ENCODE assay signal across 19 cellular contexts in the genomic region with DNA sequence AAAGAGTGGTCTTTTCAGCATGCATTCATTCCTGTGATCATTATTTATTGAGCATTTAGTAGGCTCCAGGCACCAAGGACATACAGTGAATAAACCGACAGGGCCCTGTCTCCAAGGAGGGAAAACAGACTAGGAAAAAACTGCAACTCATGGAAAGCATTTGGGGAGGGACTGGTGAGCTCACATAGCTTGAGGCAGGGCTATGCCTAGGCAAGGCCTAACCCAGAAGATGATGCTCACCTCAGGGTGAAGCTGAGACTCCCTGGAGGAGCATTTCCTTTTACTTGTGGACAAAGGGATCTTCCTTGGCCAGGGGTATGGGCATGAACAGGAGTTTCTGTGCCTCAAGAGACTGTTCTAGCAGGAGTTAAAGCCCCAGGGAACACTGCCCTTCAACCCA. TPM values are rescaled to one million over a fixed set of nuclear protein-coding genes. Genes with fewer than 3 reads are reported as not detected.
A peak's percentile ranks its signal among the peaks of the same experiment; 100 is the strongest.
DNase-seq lines count a peak whose midpoint lies in the region; FAIRE-seq and TF ChIP-seq lines count a peak whose summit lies in the region.
"Had no signal": no experiment of that assay in that cellular context is flagged by ENCODE, and none has a peak within 500 bp of the region (broad histone marks: within the 10 kb centered on the region; RNA-seq: fewer than 3 reads in every experiment).

No MANE protein-coding gene starts in this region.

- intact Hi-C loops in mammary epithelial cell (cut with micrococcal nuclease) (no loop called here), breast epithelium (cut with DNase I; ENCODE audit: low total_unique reads) (no loop called here), thyroid gland (cut with DNase I) (no loop called here), Calu3 (cut with micrococcal nuclease; ENCODE audit: unreplicated experiment) (no loop called here)

- 100% methylated on average over 1 of the region's 1 CpG for WGBS in mammary epithelial cell (ENCODE audit: low coverage, missing lambda C conversion rate)
- WGBS in thyroid gland, 2 donors, result 79 to 89% methylated on average over 1 of the region's 1 CpG

- no peaks in the 10 kb centered on the region for H4K20me1 ChIP-seq in mammary epithelial cell (ENCODE audit: insufficient read depth, low read length)
- no peaks in the 10 kb centered on the region for H4K20me1 ChIP-seq in keratinocyte (ENCODE audit: control insufficient read depth, extremely low read depth, insufficient read depth, low read length)
- H4K20me1 ChIP-seq: BLaER1 had no signal

- dilution Hi-C loops in mammary epithelial cell (cut with HindIII; ENCODE audit: low sequenced_read_pairs), result no loop called here
- dilution Hi-C loops in keratinocyte (cut with MboI; ENCODE audit: extremely low pct_ligation_motif_present, low sequenced_read_pairs), result no loop called here

- H3K27ac Mint-ChIP-seq in Calu3 (ENCODE audit: unreplicated experiment), result no peak overlapping the region
- H3K27ac Mint-ChIP-seq: CD4-positive, alpha-beta memory T cell; HFFc6 had no signal

- no peaks in the 10 kb centered on the region for H3K9me1 ChIP-seq in keratinocyte (ENCODE audit: control insufficient read depth, extremely low read depth, insufficient read depth, low read length)

- TF ChIP-seq CTCF in mammary epithelial cell (conservative IDR thresholded peaks at IDR 0.05 in 1 of 2, IDR thresholded peaks at IDR 0.05 in 1 of 2; ENCODE audit: extremely low read depth in 1 of 2, insufficient read depth in 1 of 2, low read depth in 1 of 2, low read length in 2 of 2) (no peak), breast epithelium (IDR thresholded peaks at IDR 0.05) (no peak), epithelial cell of esophagus (IDR thresholded peaks at IDR 0.05; ENCODE audit: insufficient read depth, low read depth, low read length, missing control alignments) (no peak), keratinocyte (optimal IDR thresholded peaks at IDR 0.05 in 1 of 3, IDR thresholded peaks at IDR 0.05 in 1 of 3, conservative IDR thresholded peaks at IDR 0.05 in 1 of 3; ENCODE audit: extremely low read depth in 1 of 3, insufficient read depth in 2 of 3, low read length in 3 of 3) (no peak), thyroid gland (IDR thresholded peaks at IDR 0.05) (no peak), Calu3 (IDR thresholded peaks at IDR 0.05; ENCODE audit: unreplicated experiment) (no peak)

- TF ChIP-seq POLR2A in breast epithelium (IDR thresholded peaks at IDR 0.05), result no peak
- no peak for TF ChIP-seq POLR2A in thyroid gland (IDR thresholded peaks at IDR 0.05)

- H3K27ac ChIP-seq in mammary epithelial cell (ENCODE audit: insufficient read depth, low read depth, low read length) (no peak overlapping the region), breast epithelium (no peak overlapping the region), keratinocyte (ENCODE audit: control insufficient read depth, insufficient read depth, low read length) (no peak overlapping the region), thyroid gland (no peak overlapping the region)
- H3K27ac ChIP-seq: BLaER1 had no signal

- H3K27me3 ChIP-seq in mammary epithelial cell (ENCODE audit: insufficient read depth, low read length), result no peaks in the 10 kb centered on the region
- H3K27me3 ChIP-seq in breast epithelium, result no peaks in the 10 kb centered on the region
- no peaks in the 10 kb centered on the region for H3K27me3 ChIP-seq in keratinocyte (ENCODE audit: control insufficient read depth, extremely low read depth, insufficient read depth, low read length)
- no peaks in the 10 kb centered on the region for H3K27me3 ChIP-seq in thyroid gland
- H3K27me3 ChIP-seq: BLaER1 had no signal

- peak; percentile 95 for FAIRE-seq in keratinocyte (lab: Jason Lieb, UNC)
- FAIRE-seq: HTR-8/SVneo had no signal

- H3K4me2 ChIP-seq in mammary epithelial cell (ENCODE audit: insufficient read depth, low read depth, low read length) (no peak overlapping the region), keratinocyte (ENCODE audit: control insufficient read depth, extremely low read depth, insufficient read depth, low read depth, low read length) (peak overlapping the region; percentile 0)
- H3K4me2 ChIP-seq: BLaER1 had no signal

- H3K4me1 ChIP-seq in mammary epithelial cell (ENCODE audit: insufficient read depth, low read length) (peaks cover 27% of the 10 kb centered on the region), breast epithelium (no peaks in the 10 kb centered on the region), keratinocyte (ENCODE audit: control insufficient read depth, extremely low read depth, insufficient read depth, low read length) (peaks cover 33% of the 10 kb centered on the region), thyroid gland (no peaks in the 10 kb centered on the region)

- H2AFZ ChIP-seq in mammary epithelial cell (ENCODE audit: low read depth, low read length) (peak overlapping the region; percentile 9), keratinocyte (ENCODE audit: control insufficient read depth, low read length) (no peak overlapping the region)

- H3K79me2 ChIP-seq in mammary epithelial cell (ENCODE audit: insufficient read depth, low read length), result no peaks in the 10 kb centered on the region
- H3K79me2 ChIP-seq in keratinocyte (ENCODE audit: control insufficient read depth, insufficient read depth, low read length), result no peaks in the 10 kb centered on the region

- H3K27me3 Mint-ChIP-seq in Calu3 (ENCODE audit: unreplicated experiment), result peaks cover 91% of the 10 kb centered on the region

- in situ Hi-C loops in mammary epithelial cell (cut with MboI; ENCODE audit: low sequenced_read_pairs in 2 of 2), result no loop called here

- no peak overlapping the region for H3K9ac ChIP-seq in mammary epithelial cell (ENCODE audit: insufficient read depth, low read length)
- peak overlapping the region; percentile 14 for H3K9ac ChIP-seq in keratinocyte (ENCODE audit: control insufficient read depth, extremely low read depth, insufficient read depth, low read length)
- H3K9ac ChIP-seq: BLaER1 had no signal

- no peaks in the 10 kb centered on the region for H3K4me1 Mint-ChIP-seq in Calu3 (ENCODE audit: low read depth, unreplicated experiment)

- no peaks in the 10 kb centered on the region for H3K9me3 Mint-ChIP-seq in Calu3 (ENCODE audit: low read depth, unreplicated experiment)
- H3K9me3 Mint-ChIP-seq: HFFc6 had no signal

- H3K9me3 ChIP-seq in mammary epithelial cell (replicated peaks; ENCODE audit: insufficient read depth, low read length) (no peaks in the 10 kb centered on the region), breast epithelium (no peaks in the 10 kb centered on the region), keratinocyte (ENCODE audit: control insufficient read depth, low read depth, low read length) (no peaks in the 10 kb centered on the region), thyroid gland (no peaks in the 10 kb centered on the region)
- H3K9me3 ChIP-seq: BLaER1 had no signal

- BruUV-seq in mammary epithelial cell (replicated peaks; lab: Mats Ljungman, UMichigan), result no TSS peak
- no TSS peak for BruUV-seq in Calu3 (replicated peaks; lab: Mats Ljungman, UMichigan)

- DNase-seq in mammary epithelial cell (no peak), breast epithelium (ENCODE audit: low spot score in 2 of 2) (no peak), epithelial cell of esophagus (ENCODE audit: low read depth) (peak; percentile 57), keratinocyte (ENCODE audit: low read depth, low spot score) (no peak), thyroid gland (no peak), NCI-H2227 (lab: John Stamatoyannopoulos, UW; ENCODE audit: unreplicated experiment) (no peak), Calu3 (no peak)
- DNase-seq: 8988T; CD4-positive, alpha-beta memory T cell; DMS79 treated with DMSO at 0.1 percent for 48 hours; GF-D8; GOT3; H7; HFFc6 had no signal

- H3K36me3 Mint-ChIP-seq in Calu3 (ENCODE audit: insufficient read depth, unreplicated experiment), result no peaks in the 10 kb centered on the region

- no peaks in the 10 kb centered on the region for H3K36me3 ChIP-seq in mammary epithelial cell (ENCODE audit: insufficient read depth, low read length)
- no peaks in the 10 kb centered on the region for H3K36me3 ChIP-seq in breast epithelium
- H3K36me3 ChIP-seq in keratinocyte (ENCODE audit: control insufficient read depth in 2 of 2, extremely low read depth in 1 of 2, insufficient read depth in 2 of 2, low read length in 2 of 2), result no peaks in the 10 kb centered on the region
- no peaks in the 10 kb centered on the region for H3K36me3 ChIP-seq in thyroid gland
- H3K36me3 ChIP-seq: BLaER1 had no signal

- H3K4me3 ChIP-seq in mammary epithelial cell (replicated peaks in 1 of 3; ENCODE audit: insufficient read depth in 1 of 3, low read depth in 2 of 3, low read length in 3 of 3), result no peak overlapping the region
- H3K4me3 ChIP-seq in breast epithelium, result no peak overlapping the region
- H3K4me3 ChIP-seq in epithelial cell of esophagus (ENCODE audit: low read length), result no peak overlapping the region
- H3K4me3 ChIP-seq in keratinocyte (ENCODE audit: control insufficient read depth in 2 of 3, extremely low read depth in 1 of 3, insufficient read depth in 2 of 3, low read depth in 1 of 3, low read length in 3 of 3), result no peak overlapping the region
- no peak overlapping the region for H3K4me3 ChIP-seq in thyroid gland (replicated peaks in 1 of 3)
- H3K4me3 ChIP-seq: BLaER1 had no signal

- CTCF ChIA-PET in mammary epithelial cell (lab: Charles Lee; ENCODE audit: low non-redundant PET), result interaction anchor here (0.6 kb wide), 1 partner anchor 17 kb away, joined by 5 read pairs; no protein-coding TSS in a partner anchor
- CTCF ChIA-PET in Calu3 (lab: Charles Lee), result no interaction called here

- H3K4me3 Mint-ChIP-seq in Calu3 (ENCODE audit: low read depth, unreplicated experiment), result no peak overlapping the region
- H3K4me3 Mint-ChIP-seq: CD14-positive monocyte; CD4-positive, alpha-beta memory T cell; HFFc6 had no signal

RNA-seq across cellular contexts. Expression of gene CXCR1, which starts 3.9 kb away (rescaled TPM):
- total RNA-seq in mammary epithelial cell (1 to 10 TPM in 1 of 2 donors, under 1 TPM in 1; under 0.01 to 1.1 TPM), breast epithelium (under 1 TPM in 1 of 3 donors, not detected in 2; 0.16 TPM), thyroid gland (under 1 TPM in 3 of 4 donors, not detected in 1; 0.13 to 0.50 (median 0.29) TPM), Calu3 (2022) (not detected in 2 replicates)
- polyA plus RNA-seq in mammary epithelial cell (1.4 TPM), keratinocyte (12.7 to 23.5 TPM (median 14.5 TPM) in 3 replicates)
- polyA minus RNA-seq in mammary epithelial cell (6.8 TPM), keratinocyte (30.0 to 44.4 TPM (median 30.2 TPM) in 3 replicates)
- 0.27 TPM for polyA plus RNA-seq in keratinocyte (2011; ENCODE audit: low read depth)
- polyA plus RNA-seq in keratinocyte (2011; cell fraction: cytosol; rRNA removed), result 6.7 and 8.1 TPM in 2 replicates
- 36.7 and 36.8 TPM in 2 replicates for polyA plus RNA-seq in keratinocyte (2011; cell fraction: nucleus; rRNA removed)
- 3.3 and 16.8 TPM in 2 replicates for polyA plus RNA-seq in keratinocyte (2012; ENCODE audit: low replicate concordance)
- polyA minus RNA-seq in keratinocyte (2011; cell fraction: cytosol; rRNA and poly(A)+ RNA removed), result 9.6 TPM
- polyA minus RNA-seq in keratinocyte (2011; cell fraction: nucleus; rRNA and poly(A)+ RNA removed), result 26.7 and 37.2 TPM in 2 replicates
- total RNA-seq: A673; CD4-positive, alpha-beta memory T cell; H7; HFFc6 had no signal
- polyA plus RNA-seq: AG04450; CD4-positive, alpha-beta memory T cell had no signal

RNA-seq across cellular contexts. Expression of gene CXCR2, which starts 37.0 kb away (rescaled TPM):
- total RNA-seq in mammary epithelial cell, result under 1 TPM in 1 of 2 donors, not detected in 1; 0.17 TPM
- polyA plus RNA-seq in mammary epithelial cell, result 0.37 TPM
- polyA minus RNA-seq in mammary epithelial cell, result not detected
- under 1 TPM in 2 of 3 donors, not detected in 1; 0.16 to 0.33 TPM for total RNA-seq in breast epithelium
- polyA plus RNA-seq in keratinocyte, result 1.4 to 2.9 TPM (median 1.5 TPM) in 3 replicates
- polyA plus RNA-seq in keratinocyte (2011; ENCODE audit: low read depth), result 3.1 TPM
- 0.64 and 0.91 TPM in 2 replicates for polyA plus RNA-seq in keratinocyte (2011; cell fraction: cytosol; rRNA removed)
- 2.8 and 3.7 TPM in 2 replicates for polyA plus RNA-seq in keratinocyte (2011; cell fraction: nucleus; rRNA removed)
- polyA plus RNA-seq in keratinocyte (2012; ENCODE audit: low replicate concordance), result 0.73 and 3.9 TPM in 2 replicates
- 1.2 to 6.8 TPM (median 2.4 TPM) in 3 replicates for polyA minus RNA-seq in keratinocyte
- polyA minus RNA-seq in keratinocyte (2011; cell fraction: cytosol; rRNA and poly(A)+ RNA removed), result 1.7 TPM
- polyA minus RNA-seq in keratinocyte (2011; cell fraction: nucleus; rRNA and poly(A)+ RNA removed), result 2.7 and 4.0 TPM in 2 replicates
- under 1 TPM in 1 of 4 donors, not detected in 3; 0.59 TPM for total RNA-seq in thyroid gland
- total RNA-seq in Calu3 (2022), result not detected in 2 replicates
- total RNA-seq: A673; CD4-positive, alpha-beta memory T cell; H7; HFFc6 had no signal
- polyA plus RNA-seq: AG04450; CD4-positive, alpha-beta memory T cell had no signal

RNA-seq across cellular contexts. Expression of gene ARPC2, which starts 54.2 kb away (rescaled TPM):
- total RNA-seq in mammary epithelial cell (100 to 1,000 TPM; 523 to 644 TPM), breast epithelium (100 to 1,000 TPM; 212 to 336 (median 248) TPM), thyroid gland (100 to 1,000 TPM; 157 to 219 (median 170) TPM), Calu3 (2022) (368 and 374 TPM in 2 replicates)
- polyA plus RNA-seq in mammary epithelial cell (961 TPM), keratinocyte (945 to 1,145 TPM (median 1,121 TPM) in 3 replicates)
- polyA minus RNA-seq in mammary epithelial cell (351 TPM), keratinocyte (462 to 612 TPM (median 564 TPM) in 3 replicates)
- polyA plus RNA-seq in keratinocyte (2011; ENCODE audit: low read depth), result 432 TPM
- 1,009 and 1,286 TPM in 2 replicates for polyA plus RNA-seq in keratinocyte (2011; cell fraction: cytosol; rRNA removed)
- 415 and 500 TPM in 2 replicates for polyA plus RNA-seq in keratinocyte (2011; cell fraction: nucleus; rRNA removed)
- 609 and 708 TPM in 2 replicates for polyA plus RNA-seq in keratinocyte (2012; ENCODE audit: low replicate concordance)
- polyA minus RNA-seq in keratinocyte (2011; cell fraction: cytosol; rRNA and poly(A)+ RNA removed), result 403 TPM
- polyA minus RNA-seq in keratinocyte (2011; cell fraction: nucleus; rRNA and poly(A)+ RNA removed), result 154 and 230 TPM in 2 replicates
